ENCODE assay signal across 12 cellular contexts in the genomic region with DNA sequence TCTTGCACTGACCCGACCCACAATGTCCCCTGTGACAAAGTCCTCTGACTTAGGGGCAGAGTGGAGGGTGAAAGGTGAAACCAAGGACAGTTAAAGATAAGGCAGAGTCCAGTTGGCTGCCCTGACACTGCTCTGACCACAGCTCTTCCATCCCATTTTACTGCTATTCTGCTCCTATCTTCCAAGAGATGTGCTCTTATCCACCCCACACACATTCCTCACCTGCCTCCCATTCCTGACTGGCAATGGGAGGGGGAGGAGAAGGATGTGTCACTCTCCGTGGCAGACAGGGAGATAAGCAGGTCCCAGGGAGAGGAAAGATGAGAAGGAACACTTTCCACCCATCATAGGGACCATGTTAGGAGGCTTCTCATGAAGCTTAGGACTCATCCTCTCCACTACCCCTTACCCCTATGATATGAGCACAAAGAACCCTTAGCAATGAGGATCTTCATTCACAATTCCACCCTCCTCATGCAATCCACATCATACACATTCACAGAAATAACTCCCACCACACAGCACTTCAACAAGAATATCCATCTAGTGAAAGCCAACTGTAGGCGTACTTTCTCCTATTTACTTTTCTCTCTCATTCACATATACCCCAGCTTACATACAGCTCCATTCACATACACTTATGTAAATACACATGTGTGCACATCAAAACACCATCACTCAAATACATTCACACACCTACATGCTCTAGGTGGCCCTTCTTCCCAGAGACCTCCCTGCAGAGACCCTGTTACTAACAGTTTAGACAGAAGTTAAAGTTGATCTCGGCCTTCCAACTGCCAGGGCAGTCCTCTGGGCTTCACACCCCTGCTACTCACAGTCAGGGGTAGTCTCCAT. TPM values are rescaled to one million over a fixed set of nuclear protein-coding genes. Genes with fewer than 3 reads are reported as not detected.
DNase-seq lines count a peak whose midpoint lies in the region; ATAC-seq and TF ChIP-seq lines count a peak whose summit lies in the region.
"Had no signal": no experiment of that assay in that cellular context is flagged by ENCODE, and none has a peak within 500 bp of the region (broad histone marks: within the 10 kb centered on the region; RNA-seq: fewer than 3 reads in every experiment).

No MANE protein-coding gene starts in this region.

- H3K9me3 ChIP-seq in mammary epithelial cell (replicated peaks; ENCODE audit: insufficient read depth, low read length), result no peaks in the 10 kb centered on the region
- no peaks in the 10 kb centered on the region for H3K9me3 ChIP-seq in mesenchymal stem cell (ENCODE audit: control insufficient read depth, low read length)
- no peaks in the 10 kb centered on the region for H3K9me3 ChIP-seq in MG63
- H3K9me3 ChIP-seq: gastroesophageal sphincter had no signal

- POLR2A ChIA-PET in MCF 10A (lab: Yijun Ruan, JAX), result interaction anchor here (1.1 kb wide), 1 partner anchor 81 kb away, joined by 3 read pairs; no protein-coding TSS in a partner anchor

- peak overlapping the region; percentile 29 for H2AK5ac ChIP-seq in mesenchymal stem cell (ENCODE audit: low read length, severe bottlenecking)

- H3K9me3 Mint-ChIP-seq in MCF 10A (ENCODE audit: unreplicated experiment) (no peaks in the 10 kb centered on the region), brain (no peaks in the 10 kb centered on the region)
- H3K9me3 Mint-ChIP-seq: activated T-helper 1 cell treated with anti-CD3 and anti-CD28 coated beads, Interleukin-12 subunit alpha, Interleukin-12 subunit beta, Interleukin-2, Interleukin-4 antibody, amounts not matched to agents 30 ng/mL and 10 ng/mL and 1 ng/mL, durations not matched to agents 14 hours and 24 hours and 36 hours had no signal

- H3K14ac ChIP-seq in mesenchymal stem cell (ENCODE audit: low read length in 2 of 2), result no peak overlapping the region

- ATAC-seq in HG03571 (IDR thresholded peaks at IDR 0.05; ENCODE audit: unreplicated experiment), result no peak
- ATAC-seq: gastroesophageal sphincter had no signal

- H3K36me3 ChIP-seq in mammary epithelial cell (ENCODE audit: insufficient read depth, low read length) (no peaks in the 10 kb centered on the region), mesenchymal stem cell (ENCODE audit: control insufficient read depth in 1 of 2, insufficient read depth in 2 of 2, low read depth in 1 of 2, low read length in 2 of 2) (no peaks in the 10 kb centered on the region), MG63 (no peaks in the 10 kb centered on the region)
- H3K36me3 ChIP-seq: gastroesophageal sphincter, WERI-Rb-1 had no signal

- no peaks in the 10 kb centered on the region for H3K27me3 Mint-ChIP-seq in MCF 10A (ENCODE audit: insufficient read depth, unreplicated experiment)
- H3K27me3 Mint-ChIP-seq in brain, result peaks cover 4% of the 10 kb centered on the region

- H4K20me1 ChIP-seq in mammary epithelial cell (ENCODE audit: insufficient read depth, low read length), result no peaks in the 10 kb centered on the region

- no peak overlapping the region for H3K4ac ChIP-seq in mesenchymal stem cell (ENCODE audit: low read depth in 1 of 2, low read length in 2 of 2)

- H2BK15ac ChIP-seq in mesenchymal stem cell (ENCODE audit: low read depth, poor library complexity, severe bottlenecking), result no peak overlapping the region

- in situ Hi-C loops in mammary epithelial cell (cut with MboI; ENCODE audit: low sequenced_read_pairs in 2 of 2), result loop anchor here in 1 of 2 donors (10.0 kb wide), 1 partner anchor 384 kb away; no protein-coding TSS in a partner anchor

- H3K27ac Mint-ChIP-seq in MCF 10A (ENCODE audit: low read depth, unreplicated experiment) (no peak overlapping the region), brain (peak overlapping the region; percentile 6 to 56 (median 32))
- H3K27ac Mint-ChIP-seq: activated T-helper 1 cell treated with anti-CD3 and anti-CD28 coated beads, Interleukin-12 subunit alpha, Interleukin-12 subunit beta, Interleukin-2, Interleukin-4 antibody, amounts not matched to agents 30 ng/mL and 10 ng/mL and 1 ng/mL, durations not matched to agents 14 hours and 24 hours and 36 hours had no signal

- H3K79me2 ChIP-seq in mammary epithelial cell (ENCODE audit: insufficient read depth, low read length), result no peaks in the 10 kb centered on the region

- DNase-seq in mammary epithelial cell (peak; percentile 23), MCF 10A (ENCODE audit: unreplicated experiment) (no peak), mesenchymal stem cell (no peak), NCI-H524 (lab: John Stamatoyannopoulos, UW) (no peak), NCI-H69 (lab: John Stamatoyannopoulos, UW) (no peak), MG63 (no peak)
- DNase-seq: ACHN, WERI-Rb-1 had no signal

- TF ChIP-seq CTCF in mammary epithelial cell (conservative IDR thresholded peaks at IDR 0.05 in 1 of 2, IDR thresholded peaks at IDR 0.05 in 1 of 2; ENCODE audit: extremely low read depth in 1 of 2, insufficient read depth in 1 of 2, low read depth in 1 of 2, low read length in 2 of 2) (no peak), MCF 10A (IDR thresholded peaks at IDR 0.05; ENCODE audit: unreplicated experiment) (no peak), brain (conservative IDR thresholded peaks at IDR 0.05) (no peak)

- peak overlapping the region; percentile 12 for H4K8ac ChIP-seq in mesenchymal stem cell (ENCODE audit: low read length)

- H3K4me2 ChIP-seq in mammary epithelial cell (ENCODE audit: insufficient read depth, low read depth, low read length) (no peak overlapping the region), mesenchymal stem cell (ENCODE audit: low read length, poor library complexity, severe bottlenecking) (no peak overlapping the region)

- no peaks in the 10 kb centered on the region for H3K4me1 Mint-ChIP-seq in MCF 10A (ENCODE audit: insufficient read depth, unreplicated experiment)
- peaks cover 48% of the 10 kb centered on the region for H3K4me1 Mint-ChIP-seq in brain

- H3K79me1 ChIP-seq in mesenchymal stem cell (replicated peaks; ENCODE audit: low read length, poor library complexity, severe bottlenecking), result no peaks in the 10 kb centered on the region

- H2BK120ac ChIP-seq in mesenchymal stem cell (ENCODE audit: low read depth, low read length), result peak overlapping the region; percentile 64

- dilution Hi-C loops in mammary epithelial cell (cut with HindIII; ENCODE audit: low sequenced_read_pairs), result loop anchor here (5.0 kb wide), 1 partner anchor 77 kb away; no protein-coding TSS in a partner anchor

- peak overlapping the region in 1 of 2 experiments; percentile 7 for H2BK12ac ChIP-seq in mesenchymal stem cell (ENCODE audit: low read length in 2 of 2)

- H3K4me3 ChIP-seq in mammary epithelial cell (replicated peaks in 1 of 3; ENCODE audit: insufficient read depth in 1 of 3, low read depth in 2 of 3, low read length in 3 of 3) (no peak overlapping the region), mesenchymal stem cell (ENCODE audit: insufficient read depth in 1 of 2, low read depth in 1 of 2, low read length in 2 of 2) (no peak overlapping the region), MG63 (no peak overlapping the region)

- no peak overlapping the region for H4K91ac ChIP-seq in mesenchymal stem cell (ENCODE audit: low read length)

- H3K18ac ChIP-seq in mesenchymal stem cell (ENCODE audit: low read depth in 1 of 2, low read length in 2 of 2), result peak overlapping the region in 1 of 2 experiments; percentile 8

- H3K4me1 ChIP-seq in mammary epithelial cell (ENCODE audit: insufficient read depth, low read length), result peaks cover 5% of the 10 kb centered on the region
- peaks cover 12% of the 10 kb centered on the region for H3K4me1 ChIP-seq in mesenchymal stem cell (ENCODE audit: control insufficient read depth, insufficient read depth, low read depth, low read length)

- no peak overlapping the region for H2BK5ac ChIP-seq in mesenchymal stem cell (ENCODE audit: low read depth, low read length, poor library complexity, severe bottlenecking)

- intact Hi-C loops in mammary epithelial cell (cut with micrococcal nuclease) (loop anchor here (10.0 kb wide), 1 partner anchor 234 kb away; the partner anchor contains the start of gene ANXA7), MCF 10A (cut with micrococcal nuclease) (no loop called here)

- H3K23ac ChIP-seq in mesenchymal stem cell (ENCODE audit: low read length in 2 of 2), result no peak overlapping the region

- CTCF ChIA-PET in mammary epithelial cell (lab: Charles Lee; ENCODE audit: low non-redundant PET) (no interaction called here), MCF 10A (lab: Yijun Ruan, JAX) (interaction anchor here (0.7 to 2.6 kb wide), 3 partner anchors 119 to 136 kb away, joined by 3 to 15 read pairs (median 12); no protein-coding TSS in a partner anchor)

- H3K27ac ChIP-seq in mammary epithelial cell (ENCODE audit: insufficient read depth, low read depth, low read length) (no peak overlapping the region), mesenchymal stem cell (ENCODE audit: low read length, poor library complexity, severe bottlenecking) (no peak overlapping the region)
- H3K27ac ChIP-seq: WERI-Rb-1 had no signal

- H3K9ac ChIP-seq in mammary epithelial cell (ENCODE audit: insufficient read depth, low read length), result no peak overlapping the region
- H3K9ac ChIP-seq in mesenchymal stem cell (ENCODE audit: low read length), result no peak overlapping the region

- H3K36me3 Mint-ChIP-seq in MCF 10A (ENCODE audit: insufficient read depth, unreplicated experiment) (no peaks in the 10 kb centered on the region), brain (no peaks in the 10 kb centered on the region)

- BruUV-seq in mammary epithelial cell (replicated peaks; lab: Mats Ljungman, UMichigan) (no TSS peak), MCF 10A (replicated peaks; lab: Mats Ljungman, UMichigan) (no TSS peak)

- H3K4me3 Mint-ChIP-seq in MCF 10A (ENCODE audit: unreplicated experiment) (no peak overlapping the region), brain (peak overlapping the region; percentile 76 to 90 (median 81))
- H3K4me3 Mint-ChIP-seq: activated T-helper 1 cell treated with anti-CD3 and anti-CD28 coated beads, Interleukin-12 subunit alpha, Interleukin-12 subunit beta, Interleukin-2, Interleukin-4 antibody, amounts not matched to agents 30 ng/mL and 10 ng/mL and 1 ng/mL, durations not matched to agents 14 hours and 24 hours and 36 hours had no signal

- 97% methylated on average over 3 of the region's 4 CpGs for WGBS in mammary epithelial cell (ENCODE audit: low coverage, missing lambda C conversion rate)
- 59% methylated on average over 3 of the region's 4 CpGs for WGBS in mesenchymal stem cell

- H3K27me3 ChIP-seq in mammary epithelial cell (ENCODE audit: insufficient read depth, low read length) (no peaks in the 10 kb centered on the region), mesenchymal stem cell (ENCODE audit: control insufficient read depth in 1 of 2, insufficient read depth in 1 of 2, low read length in 2 of 2) (peaks cover 0 to 11% of the 10 kb centered on the region in 2 experiments), MG63 (no peaks in the 10 kb centered on the region)
- H3K27me3 ChIP-seq: gastroesophageal sphincter had no signal

- H2AFZ ChIP-seq in mammary epithelial cell (ENCODE audit: low read depth, low read length) (no peak overlapping the region), mesenchymal stem cell (ENCODE audit: low read depth, low read length) (no peak overlapping the region)

RNA-seq across cellular contexts. Expression of gene SYNPO2L, which starts 6.6 kb away (rescaled TPM):
- total RNA-seq in mammary epithelial cell, result not detected
- polyA plus RNA-seq in mammary epithelial cell, result not detected
- not detected for polyA minus RNA-seq in mammary epithelial cell
- total RNA-seq in MCF 10A (2022), result not detected in 2 replicates
- 0.12 TPM for polyA plus RNA-seq in brain (ENCODE audit: insufficient read depth, low read depth, low replicate concordance)
- polyA plus RNA-seq in mesenchymal stem cell (2013, experiment 1 of 2), result 0.54 TPM
- polyA plus RNA-seq in mesenchymal stem cell (2013, experiment 2 of 2), result 0.42 TPM
- not detected in 2 replicates for total RNA-seq in MG63 (2014; rRNA removed; shearing (Covaris generic); ENCODE audit: low replicate concordance)

RNA-seq across cellular contexts. Expression of gene MYOZ1, which starts 7.9 kb away (rescaled TPM):
- under 1 TPM in 1 of 2 donors, not detected in 1; 0.50 TPM for total RNA-seq in mammary epithelial cell
- polyA plus RNA-seq in mammary epithelial cell, result not detected
- polyA minus RNA-seq in mammary epithelial cell, result not detected
- total RNA-seq in MCF 10A (2022), result not detected in 2 replicates
- 3.6 TPM for polyA plus RNA-seq in brain (ENCODE audit: insufficient read depth, low read depth, low replicate concordance)
- polyA plus RNA-seq in mesenchymal stem cell (2013, experiment 1 of 2), result 0.07 TPM
- 0.07 TPM for polyA plus RNA-seq in mesenchymal stem cell (2013, experiment 2 of 2)
- not detected in 2 replicates for total RNA-seq in MG63 (2014; rRNA removed; shearing (Covaris generic); ENCODE audit: low replicate concordance)
- total RNA-seq: activated T-helper 1 cell treated with anti-CD3 and anti-CD28 coated beads, Interleukin-12 subunit alpha, Interleukin-12 subunit beta, Interleukin-2, Interleukin-4 antibody, amounts not matched to agents 30 ng/mL and 10 ng/mL and 1 ng/mL, durations not matched to agents 14 hours and 24 hours and 36 hours; gastroesophageal sphincter had no signal

RNA-seq across cellular contexts. Expression of gene AGAP5, which starts 48.7 kb away (rescaled TPM):
- 1 to 10 TPM; 3.3 to 8.5 TPM for total RNA-seq in mammary epithelial cell
- 2.5 TPM for polyA plus RNA-seq in mammary epithelial cell
- polyA minus RNA-seq in mammary epithelial cell, result not detected
- total RNA-seq in MCF 10A (2022), result 16.0 and 17.3 TPM in 2 replicates
- polyA plus RNA-seq in brain (ENCODE audit: insufficient read depth, low read depth, low replicate concordance), result 0.41 TPM
- 0.98 TPM for polyA plus RNA-seq in mesenchymal stem cell (2013, experiment 1 of 2)
- polyA plus RNA-seq in mesenchymal stem cell (2013, experiment 2 of 2), result 1.2 TPM
- 1.1 and 3.1 TPM in 2 replicates for total RNA-seq in MG63 (2014; rRNA removed; shearing (Covaris generic); ENCODE audit: low replicate concordance)

RNA-seq across cellular contexts. Expression of gene USP54, which starts 58.1 kb away (rescaled TPM):
- total RNA-seq in mammary epithelial cell (10 to 100 TPM; 11.0 to 30.8 TPM), MCF 10A (2022) (19.6 and 21.4 TPM in 2 replicates)
- polyA plus RNA-seq in mammary epithelial cell (10.0 TPM), brain (ENCODE audit: insufficient read depth, low read depth, low replicate concordance) (49.6 TPM)
- 20.9 TPM for polyA minus RNA-seq in mammary epithelial cell
- 6.2 TPM for polyA plus RNA-seq in mesenchymal stem cell (2013, experiment 1 of 2)
- polyA plus RNA-seq in mesenchymal stem cell (2013, experiment 2 of 2), result 5.8 TPM
- total RNA-seq in MG63 (2014; rRNA removed; shearing (Covaris generic); ENCODE audit: low replicate concordance), result 5.3 and 10.2 TPM in 2 replicates
